Comparison of ENCODE assay signal across 9 cellular contexts in the genomic region with DNA sequence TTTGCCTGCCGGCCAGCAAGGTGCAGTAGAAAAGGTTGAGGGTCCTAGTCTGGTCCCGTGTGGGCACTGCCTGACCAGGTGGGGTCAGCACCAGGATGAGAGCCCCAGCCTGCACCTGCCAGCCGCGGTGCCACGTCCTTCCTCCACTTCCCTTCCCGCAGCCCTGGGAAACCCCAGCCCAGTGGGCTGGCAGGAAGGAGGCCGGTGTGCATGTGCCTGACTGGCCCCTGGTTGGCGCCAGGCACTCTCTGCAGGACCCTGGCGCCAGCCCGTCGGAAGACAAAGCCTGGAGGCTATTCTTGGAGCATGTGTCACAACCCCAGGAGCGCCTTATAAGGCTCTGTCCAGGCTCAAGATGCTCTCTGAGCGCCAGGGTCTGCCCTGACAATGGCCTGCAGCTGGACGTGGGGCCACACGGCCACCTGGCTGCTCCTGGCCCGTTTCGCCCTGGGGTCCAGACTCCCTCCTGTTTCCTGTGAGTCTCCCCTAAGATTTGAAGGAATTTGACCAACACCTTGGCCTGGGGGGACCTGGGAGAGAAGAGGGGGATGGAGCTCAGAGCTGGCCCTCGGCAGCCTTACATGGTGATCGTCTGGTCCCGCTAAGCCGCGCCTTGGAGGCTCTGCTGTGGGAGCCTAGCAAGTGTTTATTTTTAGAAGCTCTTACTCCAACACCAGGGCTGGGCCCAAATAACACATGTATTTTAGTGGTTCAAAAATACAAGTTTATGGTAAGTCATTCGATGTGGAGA. TPM values are rescaled to one million over a fixed set of nuclear protein-coding genes. Genes with fewer than 3 reads are reported as not detected.
DNase-seq lines count a peak whose midpoint lies in the region; ATAC-seq and TF ChIP-seq lines count a peak whose summit lies in the region.
"Had no signal": no experiment of that assay in that cellular context is flagged by ENCODE, and none has a peak within 500 bp of the region (broad histone marks: within the 10 kb centered on the region; RNA-seq: fewer than 3 reads in every experiment).

No MANE protein-coding gene starts in this region.

- CTCF ChIA-PET in MCF 10A (lab: Yijun Ruan, JAX): no interaction called here
- CTCF ChIA-PET in mammary epithelial cell (lab: Charles Lee; ENCODE audit: low non-redundant PET): no interaction called here

- no peak overlapping the region for H3K4me3 Mint-ChIP-seq in MCF 10A (ENCODE audit: unreplicated experiment)
- H3K4me3 Mint-ChIP-seq in neural crest cell: peak overlapping the region; percentile 19
- H3K4me3 Mint-ChIP-seq in stimulated activated memory B cell treated with anti-CD40 and anti-IgM and Interleukin-4, amounts not matched to agents 10 μg/mL and 1 μg/mL and 100 μg/mL, for 72 hours: no peak overlapping the region

- peak; percentile 45 for DNase-seq in MCF 10A (ENCODE audit: unreplicated experiment)
- DNase-seq in mammary epithelial cell: no peak
- DNase-seq in esophagus squamous epithelium (lab: John Stamatoyannopoulos, UW): no peak
- no peak for DNase-seq in neural crest cell (ENCODE audit: low read depth, low spot score)
- no peak for DNase-seq in T-helper 2 cell
- no peak for DNase-seq in NCI-H1436 treated with DMSO at 0.1 percent for 48 hours (lab: John Stamatoyannopoulos, UW)
- no peak for DNase-seq in NCI-H1436 (lab: John Stamatoyannopoulos, UW)
- DNase-seq: NCI-H1694 had no signal

- H3K36me3 Mint-ChIP-seq in MCF 10A (ENCODE audit: insufficient read depth, unreplicated experiment) (no peaks in the 10 kb centered on the region), neural crest cell (ENCODE audit: low read depth) (no peaks in the 10 kb centered on the region)
- no peaks in the 10 kb centered on the region for H3K36me3 Mint-ChIP-seq in stimulated activated memory B cell treated with anti-CD40 and anti-IgM and Interleukin-4, amounts not matched to agents 10 μg/mL and 1 μg/mL and 100 μg/mL, for 72 hours

- no peaks in the 10 kb centered on the region for H4K20me1 ChIP-seq in mammary epithelial cell (ENCODE audit: insufficient read depth, low read length)

- POLR2A ChIA-PET in MCF 10A (lab: Yijun Ruan, JAX): interaction anchor here (0.6 kb wide), 1 partner anchor 91 kb away, joined by 4 read pairs; no protein-coding TSS in a partner anchor

- H3K27me3 Mint-ChIP-seq in MCF 10A (ENCODE audit: insufficient read depth, unreplicated experiment) (peaks cover 4% of the 10 kb centered on the region), neural crest cell (ENCODE audit: low read depth) (no peaks in the 10 kb centered on the region)
- peaks cover 89% of the 10 kb centered on the region for H3K27me3 Mint-ChIP-seq in stimulated activated memory B cell treated with anti-CD40 and anti-IgM and Interleukin-4, amounts not matched to agents 10 μg/mL and 1 μg/mL and 100 μg/mL, for 72 hours

- H3K27ac Mint-ChIP-seq in MCF 10A (ENCODE audit: low read depth, unreplicated experiment) (no peak overlapping the region), neural crest cell (ENCODE audit: unreplicated experiment) (peak overlapping the region; percentile 19)
- no peak overlapping the region for H3K27ac Mint-ChIP-seq in stimulated activated memory B cell treated with anti-CD40 and anti-IgM and Interleukin-4, amounts not matched to agents 10 μg/mL and 1 μg/mL and 100 μg/mL, for 72 hours

- no peaks in the 10 kb centered on the region for H3K27me3 ChIP-seq in mammary epithelial cell (ENCODE audit: insufficient read depth, low read length)
- peaks cover 0 to 42% (median 0%) of the 10 kb centered on the region in 4 donors for H3K27me3 ChIP-seq in esophagus squamous epithelium

- intact Hi-C loops in MCF 10A (cut with micrococcal nuclease) (no loop called here), mammary epithelial cell (cut with micrococcal nuclease) (no loop called here), esophagus squamous epithelium (cut with DNase I) (no loop called here)

- peaks cover 5% of the 10 kb centered on the region for H3K4me1 Mint-ChIP-seq in MCF 10A (ENCODE audit: insufficient read depth, unreplicated experiment)
- H3K4me1 Mint-ChIP-seq in neural crest cell: peaks cover 23% of the 10 kb centered on the region
- H3K4me1 Mint-ChIP-seq in stimulated activated memory B cell treated with anti-CD40 and anti-IgM and Interleukin-4, amounts not matched to agents 10 μg/mL and 1 μg/mL and 100 μg/mL, for 72 hours: peaks cover 12% of the 10 kb centered on the region

- in situ Hi-C loops in mammary epithelial cell (cut with MboI; ENCODE audit: low sequenced_read_pairs in 2 of 2): no loop called here

- H2AFZ ChIP-seq in mammary epithelial cell (ENCODE audit: low read depth, low read length): no peak overlapping the region

- dilution Hi-C loops in mammary epithelial cell (cut with HindIII; ENCODE audit: low sequenced_read_pairs): no loop called here

- WGBS in mammary epithelial cell (ENCODE audit: low coverage, missing lambda C conversion rate): 88% methylated on average over 16 of the region's 23 CpGs
- 20 to 59% methylated on average over 1 to 9 of the region's 23 CpGs for WGBS in esophagus squamous epithelium, 2 donors

- H3K4me1 ChIP-seq in mammary epithelial cell (ENCODE audit: insufficient read depth, low read length): peaks cover 16% of the 10 kb centered on the region
- peaks cover 0 to 80% (median 57%) of the 10 kb centered on the region in 3 donors for H3K4me1 ChIP-seq in esophagus squamous epithelium

- H3K36me3 ChIP-seq in mammary epithelial cell (ENCODE audit: insufficient read depth, low read length) (no peaks in the 10 kb centered on the region), esophagus squamous epithelium (no peaks in the 10 kb centered on the region)

- H3K27ac ChIP-seq in mammary epithelial cell (ENCODE audit: insufficient read depth, low read depth, low read length) (no peak overlapping the region), esophagus squamous epithelium (peak overlapping the region; percentile 70 to 91 (median 86))

- H3K9me3 Mint-ChIP-seq in MCF 10A (ENCODE audit: unreplicated experiment) (no peaks in the 10 kb centered on the region), neural crest cell (no peaks in the 10 kb centered on the region)
- H3K9me3 Mint-ChIP-seq in stimulated activated memory B cell treated with anti-CD40 and anti-IgM and Interleukin-4, amounts not matched to agents 10 μg/mL and 1 μg/mL and 100 μg/mL, for 72 hours: no peaks in the 10 kb centered on the region

- H3K4me2 ChIP-seq in mammary epithelial cell (ENCODE audit: insufficient read depth, low read depth, low read length): no peak overlapping the region

- H3K9ac ChIP-seq in mammary epithelial cell (ENCODE audit: insufficient read depth, low read length): no peak overlapping the region

- H3K4me3 ChIP-seq in mammary epithelial cell (replicated peaks in 1 of 3; ENCODE audit: insufficient read depth in 1 of 3, low read depth in 2 of 3, low read length in 3 of 3): no peak overlapping the region
- H3K4me3 ChIP-seq in esophagus squamous epithelium: no peak overlapping the region

- no peak for TF ChIP-seq POLR2A in esophagus squamous epithelium (IDR thresholded peaks at IDR 0.05)

- TF ChIP-seq CTCF in MCF 10A (IDR thresholded peaks at IDR 0.05; ENCODE audit: unreplicated experiment): no peak
- no peak for TF ChIP-seq CTCF in mammary epithelial cell (conservative IDR thresholded peaks at IDR 0.05 in 1 of 2, IDR thresholded peaks at IDR 0.05 in 1 of 2; ENCODE audit: extremely low read depth in 1 of 2, insufficient read depth in 1 of 2, low read depth in 1 of 2, low read length in 2 of 2)
- no peak for TF ChIP-seq CTCF in esophagus squamous epithelium (IDR thresholded peaks at IDR 0.05)
- no peak for TF ChIP-seq CTCF in neural crest cell (conservative IDR thresholded peaks at IDR 0.05)

- H3K9me3 ChIP-seq in mammary epithelial cell (replicated peaks; ENCODE audit: insufficient read depth, low read length): no peaks in the 10 kb centered on the region
- H3K9me3 ChIP-seq in esophagus squamous epithelium: no peaks in the 10 kb centered on the region

- no TSS peak for BruUV-seq in MCF 10A (replicated peaks; lab: Mats Ljungman, UMichigan)
- BruUV-seq in mammary epithelial cell (replicated peaks; lab: Mats Ljungman, UMichigan): no TSS peak

- H3K79me2 ChIP-seq in mammary epithelial cell (ENCODE audit: insufficient read depth, low read length): no peaks in the 10 kb centered on the region

- ATAC-seq in stimulated activated memory B cell treated with anti-CD40 and anti-IgM and Interleukin-4, amounts not matched to agents 10 μg/mL and 1 μg/mL and 100 μg/mL, for 72 hours: no peak

RNA-seq across cellular contexts. Expression of a gene that starts 31.9 kb away (rescaled TPM):
- total RNA-seq in MCF 10A (2022): 25.2 and 31.3 TPM in 2 replicates
- total RNA-seq in mammary epithelial cell: 10 to 100 TPM; 19.3 to 25.0 TPM
- polyA plus RNA-seq in mammary epithelial cell: 14.1 TPM
- 9.7 TPM for polyA minus RNA-seq in mammary epithelial cell
- total RNA-seq in esophagus squamous epithelium: 10 to 100 TPM in 2 of 4 donors, 1 to 10 TPM in 2; 7.9 to 11.4 (median 9.4) TPM
- 35.4 and 39.5 TPM in 2 replicates for total RNA-seq in neural crest cell
